1 cellular context compared by ENCODE assay signal in the genomic region with DNA sequence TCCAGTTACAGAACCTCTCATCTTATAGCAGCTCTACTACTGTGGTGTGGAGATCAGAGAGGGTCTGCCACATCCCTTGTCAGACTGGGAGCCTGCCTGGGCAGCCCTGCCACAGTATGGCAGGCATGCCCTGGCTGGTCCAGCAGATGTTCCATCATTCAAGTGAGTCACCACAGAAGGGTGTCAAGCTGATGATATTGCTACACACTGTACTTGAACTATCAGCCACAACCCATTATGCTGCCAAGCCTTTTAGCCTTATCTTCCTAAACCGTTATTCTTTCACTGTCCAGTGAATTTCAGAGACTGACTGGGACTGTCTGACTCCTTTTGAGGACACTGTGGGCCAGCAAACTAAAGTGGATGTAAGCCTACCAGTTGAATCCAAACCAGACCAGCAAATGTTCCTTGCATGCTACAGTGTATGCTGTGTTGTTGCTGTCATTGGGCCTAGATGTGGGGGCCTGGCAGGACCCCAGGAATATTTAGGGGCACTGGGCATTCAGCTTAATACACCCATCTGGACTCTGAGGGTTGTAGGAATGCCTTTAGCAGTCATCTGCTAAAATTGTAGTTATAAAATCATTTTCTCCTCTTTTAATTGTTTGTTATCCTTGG.
TF ChIP-seq lines count a peak whose summit lies in the region.

No MANE protein-coding gene starts in this region.

TF ChIP-seq in K562, 482 proteins besides CTCF, POLR2A, EP300 and RAD21 (continued from another document):
- TF ChIP-seq DIDO1 (tag; IDR thresholded peaks at IDR 0.05; ENCODE audit: low read depth), result no peak
- peak; percentile 77 to 85; a peak in 3 of 4 replicates for TF ChIP-seq TRIM24 (IDR thresholded peaks at IDR 0.05)
- no peak for TF ChIP-seq HNRNPLL (IDR thresholded peaks at IDR 0.05; ENCODE audit: low read depth, low read length, poor library complexity, severe bottlenecking)
- no peak for TF ChIP-seq ESRRA (IDR thresholded peaks at IDR 0.05; ENCODE audit: borderline replicate concordance, low read depth)
- no peak for TF ChIP-seq ZNF124 (CRISPR knock-in tag; IDR thresholded peaks at IDR 0.05)
- TF ChIP-seq NFIC (IDR thresholded peaks at IDR 0.05), result peak; percentile 74
- TF ChIP-seq SMARCE1 (IDR thresholded peaks at IDR 0.05), result peak; percentile 72; the same call in 1 of the 2 replicates
- TF ChIP-seq SAFB (IDR thresholded peaks at IDR 0.05; ENCODE audit: borderline replicate concordance, low read depth, low read length), result no peak
- TF ChIP-seq LCOR (CRISPR knock-in tag; IDR thresholded peaks at IDR 0.05), result 0 out of 2 replicates have a peak, but pooled peaks have one; percentile 49
- peak; percentile 73 for TF ChIP-seq MTA3 (IDR thresholded peaks at IDR 0.05; ENCODE audit: borderline replicate concordance)
- no peak for TF ChIP-seq KHSRP (IDR thresholded peaks at IDR 0.05)
- 0 out of 2 replicates have a peak, but pooled peaks have one; percentile 41 for TF ChIP-seq ZKSCAN8 (CRISPR knock-in tag; IDR thresholded peaks at IDR 0.05)
- TF ChIP-seq TFAM (CRISPR knock-in tag; conservative IDR thresholded peaks at IDR 0.05), result no peak
- no peak for TF ChIP-seq PBX2 (CRISPR knock-in tag; IDR thresholded peaks at IDR 0.05; ENCODE audit: low read depth)
- TF ChIP-seq PBX2 (tag; conservative IDR thresholded peaks at IDR 0.05; ENCODE audit: low read depth), result peak; percentile 88
- peak; percentile 84 for TF ChIP-seq ATF3 (IDR thresholded peaks at IDR 0.05)
- TF ChIP-seq ATF3 (CRISPR knock-in tag; conservative IDR thresholded peaks at IDR 0.05), result no peak; the same call in 1 of the 2 replicates
- TF ChIP-seq, protein P1, sequence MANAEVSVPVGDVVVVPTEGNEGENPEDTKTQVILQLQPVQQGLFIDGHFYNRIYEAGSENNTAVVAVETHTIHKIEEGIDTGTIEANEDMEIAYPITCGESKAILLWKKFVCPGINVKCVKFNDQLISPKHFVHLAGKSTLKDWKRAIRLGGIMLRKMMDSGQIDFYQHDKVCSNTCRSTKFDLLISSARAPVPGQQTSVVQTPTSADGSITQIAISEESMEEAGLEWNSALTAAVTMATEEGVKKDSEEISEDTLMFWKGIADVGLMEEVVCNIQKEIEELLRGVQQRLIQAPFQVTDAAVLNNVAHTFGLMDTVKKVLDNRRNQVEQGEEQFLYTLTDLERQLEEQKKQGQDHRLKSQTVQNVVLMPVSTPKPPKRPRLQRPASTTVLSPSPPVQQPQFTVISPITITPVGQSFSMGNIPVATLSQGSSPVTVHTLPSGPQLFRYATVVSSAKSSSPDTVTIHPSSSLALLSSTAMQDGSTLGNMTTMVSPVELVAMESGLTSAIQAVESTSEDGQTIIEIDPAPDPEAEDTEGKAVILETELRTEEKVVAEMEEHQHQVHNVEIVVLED (CRISPR knock-in tag; IDR thresholded peaks at IDR 0.05), result no peak
- TF ChIP-seq CBFA2T3 (IDR thresholded peaks at IDR 0.05), result peak; percentile 93
